ENCODE assay signal across 8 cellular contexts in the genomic region with DNA sequence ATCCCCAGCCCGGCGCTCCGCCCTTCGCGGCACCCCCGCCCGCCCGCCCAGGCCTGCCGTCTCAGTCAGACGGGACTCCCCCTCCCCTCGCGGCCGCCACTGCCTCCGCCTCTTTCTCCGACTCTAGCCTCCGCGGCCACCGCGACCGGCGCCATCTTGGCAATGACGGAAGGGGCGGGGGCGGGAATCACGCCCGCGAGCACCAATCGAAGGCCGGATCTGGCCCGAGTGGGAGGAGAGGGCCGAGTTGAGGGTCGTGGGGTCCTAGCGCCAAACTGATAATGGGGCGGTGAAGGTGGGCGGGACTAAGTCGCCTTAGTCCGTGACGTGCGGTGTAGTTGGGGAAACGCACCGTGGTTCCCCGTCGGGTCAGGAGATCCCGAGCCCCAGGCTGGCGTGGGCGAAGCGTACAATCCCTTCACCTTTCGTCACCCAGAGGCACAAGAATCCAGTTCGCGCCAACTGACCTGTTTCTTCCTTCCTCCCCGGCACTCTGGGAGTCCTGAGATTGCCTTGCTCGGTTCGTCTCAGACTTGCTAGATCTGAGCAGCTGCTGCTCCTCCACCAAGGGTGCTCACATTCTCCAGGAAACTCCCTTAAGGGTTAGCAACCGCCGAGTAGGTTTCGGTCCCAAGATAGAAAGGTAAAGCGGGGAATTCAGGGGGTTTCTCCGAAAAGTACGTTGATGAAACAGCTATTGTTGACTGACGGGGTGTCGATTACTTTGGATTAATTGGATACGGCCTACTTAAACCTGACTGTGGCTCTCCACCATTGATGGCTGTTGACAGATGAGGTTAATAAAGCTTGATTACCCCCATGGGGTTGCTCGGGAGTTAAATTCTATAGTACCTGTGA. TPM values are rescaled to one million over a fixed set of nuclear protein-coding genes. Genes with fewer than 3 reads are reported as not detected.
DNase-seq lines count a peak whose midpoint lies in the region; ATAC-seq and TF ChIP-seq lines count a peak whose summit lies in the region.

A gene (minus strand): TSS at position 164 of the 858 bp plus-strand sequence. CDS start 35,843 bp downstream, outside the sequence.

- peak within 1 kb of the TSS; percentile 98 to 99 for H3K27ac Mint-ChIP-seq in effector memory CD8-positive, alpha-beta T cell
- H3K27ac Mint-ChIP-seq in memory B cell: peak within 1 kb of the TSS; percentile 100

- peak; percentile 91 for DNase-seq in CMK (ENCODE audit: low read depth)
- DNase-seq in GM20000 (ENCODE audit: low spot score): peak; percentile 92
- peak; percentile 99 for DNase-seq in HT-29 (ENCODE audit: low spot score)
- DNase-seq in NOMO-1 (lab: John Stamatoyannopoulos, UW; ENCODE audit: unreplicated experiment in 2 of 2): peak; percentile 97 to 99
- peak; percentile 98 to 99 for DNase-seq in activated CD8-positive, alpha-beta memory T cell treated with anti-CD3 and anti-CD28 coated beads for 4 hours (ENCODE audit: low read depth in 2 of 2)
- peak; percentile 97 to 98 (median 98) for DNase-seq in effector memory CD8-positive, alpha-beta T cell
- DNase-seq in memory B cell (ENCODE audit: low spot score in 2 of 2): peak; percentile 95 to 99
- DNase-seq in stimulated activated CD8-positive, alpha-beta memory T cell treated with anti-CD3 and anti-CD28 coated beads, Interleukin-12 subunit alpha, Interleukin-12 subunit beta, amount 100 ng/mL, for 24 hours (ENCODE audit: extremely low read depth): peak; percentile 97

- peak within 1 kb of the TSS; percentile 81 to 90 for H3K4me3 Mint-ChIP-seq in effector memory CD8-positive, alpha-beta T cell
- H3K4me3 Mint-ChIP-seq in memory B cell: peak within 1 kb of the TSS; percentile 88

- no peak for TF ChIP-seq CTCF in GM20000 (IDR thresholded peaks at IDR 0.05; ENCODE audit: extremely low read depth, missing control alignments)

- H3K36me3 Mint-ChIP-seq in effector memory CD8-positive, alpha-beta T cell (ENCODE audit: insufficient read depth): peaks cover 46% of the 10 kb centered on the region
- no peaks in the 10 kb centered on the region for H3K36me3 Mint-ChIP-seq in memory B cell

- no peaks in the 10 kb centered on the region for H3K27me3 Mint-ChIP-seq in effector memory CD8-positive, alpha-beta T cell
- no peaks in the 10 kb centered on the region for H3K27me3 Mint-ChIP-seq in memory B cell

- peaks cover 19 to 37% of the 10 kb centered on the region in 2 donors for H3K4me1 Mint-ChIP-seq in effector memory CD8-positive, alpha-beta T cell (ENCODE audit: low read depth in 2 of 2)
- H3K4me1 Mint-ChIP-seq in memory B cell: peaks cover 24% of the 10 kb centered on the region

- H3K9me3 Mint-ChIP-seq in effector memory CD8-positive, alpha-beta T cell: no peaks in the 10 kb centered on the region
- H3K9me3 Mint-ChIP-seq in memory B cell: no peaks in the 10 kb centered on the region

- ATAC-seq in effector memory CD8-positive, alpha-beta T cell (replicated peaks): peak; percentile 79
- ATAC-seq in memory B cell (ENCODE audit: low read depth): peak; percentile 74

RNA-seq across cellular contexts. Expression of the gene that starts here (rescaled TPM):
- 9.0 and 9.7 TPM in 2 replicates for total RNA-seq in HT-29 (2014; rRNA removed; shearing (Covaris generic))

Comparison
In these comparisons a context has a peak if more than half of its experiments do, and no peak if none do; other contexts are left out.
1. Peak in every context shown above with its lines: DNase-seq and ATAC-seq.